Comparison of ENCODE assay signal across 1 cellular context in the genomic region with DNA sequence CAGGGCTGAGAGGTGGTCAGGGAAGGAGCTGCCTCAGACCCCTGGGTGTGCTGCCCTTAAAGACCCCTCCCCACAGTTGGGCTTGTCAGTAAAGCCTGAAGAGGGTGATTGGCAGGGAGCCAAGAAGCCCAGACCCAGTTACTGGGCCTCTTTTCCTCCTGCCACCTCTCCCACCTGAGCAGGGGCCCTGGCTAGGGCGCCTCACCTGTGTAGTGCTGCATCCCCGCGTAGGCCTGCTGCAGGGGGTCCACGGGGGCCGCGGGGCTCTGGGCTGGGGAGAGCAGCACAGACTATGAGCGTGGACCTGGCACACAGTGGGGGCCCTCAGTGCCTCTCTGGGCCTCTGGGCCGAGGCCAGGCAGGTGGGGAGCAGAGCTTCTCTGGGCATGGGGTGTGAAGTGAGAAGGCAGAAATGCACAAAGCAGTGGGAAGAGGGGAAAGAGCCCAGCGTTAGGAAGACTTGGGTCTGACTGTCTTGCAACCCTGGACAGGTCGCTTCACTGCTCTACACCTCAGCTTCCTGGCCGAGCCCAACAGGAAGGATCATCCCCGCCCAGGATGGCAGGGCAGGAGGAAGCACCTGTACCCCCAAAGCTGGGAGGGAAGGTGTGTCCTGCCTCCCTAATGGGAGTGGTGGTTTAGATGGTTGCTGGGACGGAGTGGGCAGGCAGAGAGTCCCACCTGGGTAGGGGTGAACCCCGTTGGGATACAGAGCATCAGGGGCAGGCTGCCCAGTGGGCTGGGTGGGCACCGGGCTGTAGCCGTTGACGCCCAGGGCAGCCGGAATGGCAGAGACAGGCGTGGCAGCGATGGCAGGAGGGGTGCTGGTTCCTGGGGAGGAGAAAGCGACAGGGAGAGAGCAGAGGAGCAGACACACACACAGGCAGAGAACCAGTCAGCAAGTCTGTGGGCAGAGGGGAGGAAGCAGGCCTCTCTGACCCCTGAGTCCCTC.
TF ChIP-seq lines count a peak whose summit lies in the region.

No MANE protein-coding gene starts in this region.

TF ChIP-seq in K562, 482 proteins besides CTCF, POLR2A, EP300 and RAD21:
- TF ChIP-seq ARID1B (IDR thresholded peaks at IDR 0.05) (no peak), PRDM10 (IDR thresholded peaks at IDR 0.05; ENCODE audit: partially characterized antibody) (no peak), KAT7 (CRISPR knock-in tag; IDR thresholded peaks at IDR 0.05; ENCODE audit: borderline replicate concordance) (no peak), TGIF2 (CRISPR knock-in tag; IDR thresholded peaks at IDR 0.05) (no peak), NFIX (CRISPR knock-in tag; IDR thresholded peaks at IDR 0.05; ENCODE audit: low read depth) (peak; percentile 70; the same call in 1 of the 2 replicates), NFIC (IDR thresholded peaks at IDR 0.05) (peak; percentile 88)
